In genomic region chr15:33773969-33774368, GRCh38 we compare ENCODE assay signal across 8 cellular contexts.
"Had no signal": no experiment of that assay in that cellular context is flagged by ENCODE, and none has a peak within 500 bp of the region (broad histone marks: within the 10 kb centered on the region; RNA-seq: fewer than 3 reads in every experiment).

No MANE protein-coding gene starts in this region.

- H3K36me3 ChIP-seq: HAP-1 had no signal

- FAIRE-seq: HTR-8/SVneo, K562 had no signal

- H3K9ac ChIP-seq: GM23248 had no signal

- DNase-seq: GM23248, GOT3, H7, IMR-90, KG1 had no signal

- H3K4me1 ChIP-seq: HAP-1 had no signal

- H3K4me3 ChIP-seq: GM23248, HAP-1, K562 had no signal

- H2AFZ ChIP-seq: GM23248 had no signal

- H3K9me3 ChIP-seq: HAP-1 had no signal

- H3K27ac ChIP-seq: GM23248 had no signal

- ATAC-seq: K562 had no signal
